7 cellular contexts compared by ENCODE assay signal in genomic region chr16:2213817-2214720, GRCh38. TPM values are rescaled to one million over a fixed set of nuclear protein-coding genes. Genes with fewer than 3 reads are reported as not detected.
DNase-seq lines count a peak whose midpoint lies in the region; ATAC-seq, FAIRE-seq and TF ChIP-seq lines count a peak whose summit lies in the region.

No MANE protein-coding gene starts in this region.

- H3K27ac Mint-ChIP-seq in activated CD8-positive, alpha-beta T cell treated with anti-CD3 and anti-CD28 coated beads for 36 hours: no peak overlapping the region
- H3K27ac Mint-ChIP-seq in stimulated activated naive CD8-positive, alpha-beta T cell treated with anti-CD3 and anti-CD28 coated beads, Interleukin-15, amount 100 ng/mL, for 72 hours: no peak overlapping the region

- no peaks in the 10 kb centered on the region for H3K4me1 ChIP-seq in iPS-15b (ENCODE audit: control insufficient read depth, insufficient read depth, low read length)

- no peaks in the 10 kb centered on the region for H3K27me3 Mint-ChIP-seq in activated CD8-positive, alpha-beta T cell treated with anti-CD3 and anti-CD28 coated beads for 36 hours
- no peaks in the 10 kb centered on the region for H3K27me3 Mint-ChIP-seq in stimulated activated naive CD8-positive, alpha-beta T cell treated with anti-CD3 and anti-CD28 coated beads, Interleukin-15, amount 100 ng/mL, for 72 hours

- intact Hi-C loops in activated CD8-positive, alpha-beta T cell treated with anti-CD3 and anti-CD28 coated beads for 36 hours (cut with micrococcal nuclease): no loop called here

- peak overlapping the region; percentile 84 for H3K4me3 Mint-ChIP-seq in activated CD8-positive, alpha-beta T cell treated with anti-CD3 and anti-CD28 coated beads for 36 hours
- peak overlapping the region; percentile 80 to 82 for H3K4me3 Mint-ChIP-seq in stimulated activated naive CD8-positive, alpha-beta T cell treated with anti-CD3 and anti-CD28 coated beads, Interleukin-15, amount 100 ng/mL, for 72 hours

- H3K9ac ChIP-seq in iPS-15b (ENCODE audit: low read depth, low read length): peak overlapping the region; percentile 60

- peaks cover 20% of the 10 kb centered on the region for H3K36me3 ChIP-seq in iPS-15b (ENCODE audit: control insufficient read depth, insufficient read depth, low read length)

- no peak for TF ChIP-seq CTCF in activated CD8-positive, alpha-beta T cell treated with anti-CD3 and anti-CD28 coated beads for 36 hours (IDR thresholded peaks at IDR 0.05)

- peaks cover 31% of the 10 kb centered on the region for H3K36me3 Mint-ChIP-seq in activated CD8-positive, alpha-beta T cell treated with anti-CD3 and anti-CD28 coated beads for 36 hours (ENCODE audit: low read depth)

- no peaks in the 10 kb centered on the region for H3K9me3 ChIP-seq in iPS-15b (ENCODE audit: control insufficient read depth, insufficient read depth, low read length)

- H3K9me3 Mint-ChIP-seq in activated CD8-positive, alpha-beta T cell treated with anti-CD3 and anti-CD28 coated beads for 36 hours: no peaks in the 10 kb centered on the region
- no peaks in the 10 kb centered on the region for H3K9me3 Mint-ChIP-seq in stimulated activated naive CD8-positive, alpha-beta T cell treated with anti-CD3 and anti-CD28 coated beads, Interleukin-15, amount 100 ng/mL, for 72 hours

- POLR2A ChIA-PET in activated CD8-positive, alpha-beta T cell treated with anti-CD3 and anti-CD28 coated beads for 36 hours (lab: Charles Lee): interaction anchor here (0.6 to 2.6 kb wide), 6 partner anchors 9 to 61 kb away, joined by 3 to 17 read pairs (median 6); partner anchors contain the start of genes MLST8 and TRAF7

- no peak for DNase-seq in activated CD8-positive, alpha-beta T cell treated with anti-CD3 and anti-CD28 coated beads for 36 hours
- no peak for DNase-seq in stimulated activated naive CD8-positive, alpha-beta T cell treated with anti-CD3 and anti-CD28 coated beads, Interleukin-15, amount 100 ng/mL, for 72 hours
- no peak for DNase-seq in GM19239 (ENCODE audit: insufficient read length, low spot score)
- no peak for DNase-seq in SHP77 (lab: John Stamatoyannopoulos, UW)

- CTCF ChIA-PET in activated CD8-positive, alpha-beta T cell treated with anti-CD3 and anti-CD28 coated beads for 36 hours (lab: Charles Lee): interaction anchor here (1.0 to 1.4 kb wide), 3 partner anchors 8 to 61 kb away, joined by 3 to 5 read pairs (median 3); partner anchors contain the start of genes MLST8 and TRAF7

- peaks cover 21% of the 10 kb centered on the region for H3K4me1 Mint-ChIP-seq in activated CD8-positive, alpha-beta T cell treated with anti-CD3 and anti-CD28 coated beads for 36 hours (ENCODE audit: low read depth)
- peaks cover 32% of the 10 kb centered on the region for H3K4me1 Mint-ChIP-seq in stimulated activated naive CD8-positive, alpha-beta T cell treated with anti-CD3 and anti-CD28 coated beads, Interleukin-15, amount 100 ng/mL, for 72 hours

- H3K27me3 ChIP-seq in iPS-15b (ENCODE audit: control insufficient read depth, insufficient read depth, low read length): no peaks in the 10 kb centered on the region

- peak overlapping the region; percentile 75 for H3K4me3 ChIP-seq in iPS-15b (ENCODE audit: low read depth, low read length)

- no peak for FAIRE-seq in GM19239 (lab: Jason Lieb, UNC)

- peak; percentile 10 for ATAC-seq in GM18867 (IDR thresholded peaks at IDR 0.05; ENCODE audit: unreplicated experiment)
- ATAC-seq in HG02943 (IDR thresholded peaks at IDR 0.05; ENCODE audit: low read depth, unreplicated experiment): peak; percentile 3
- ATAC-seq in activated CD8-positive, alpha-beta T cell treated with anti-CD3 and anti-CD28 coated beads for 36 hours: no peak
- peak; percentile 15 for ATAC-seq in stimulated activated naive CD8-positive, alpha-beta T cell treated with anti-CD3 and anti-CD28 coated beads, Interleukin-15, amount 100 ng/mL, for 72 hours

RNA-seq across cellular contexts. Expression of gene PGP, which starts 0.6 kb away (rescaled TPM):
- 10 to 100 TPM; 19.8 to 20.1 TPM for total RNA-seq in activated CD8-positive, alpha-beta T cell treated with anti-CD3 and anti-CD28 coated beads for 36 hours

RNA-seq across cellular contexts. Expression of gene BRICD5, which starts 3.4 kb away (rescaled TPM):
- total RNA-seq in activated CD8-positive, alpha-beta T cell treated with anti-CD3 and anti-CD28 coated beads for 36 hours: 1 to 10 TPM; 6.6 to 6.9 TPM

RNA-seq across cellular contexts. Expression of gene MLST8, which starts 8.8 kb away (rescaled TPM):
- 10 to 100 TPM; 70.0 to 70.7 TPM for total RNA-seq in activated CD8-positive, alpha-beta T cell treated with anti-CD3 and anti-CD28 coated beads for 36 hours

RNA-seq across cellular contexts. Expression of gene E4F1, which starts 9.3 kb away (rescaled TPM):
- 10 to 100 TPM; 19.4 to 21.1 TPM for total RNA-seq in activated CD8-positive, alpha-beta T cell treated with anti-CD3 and anti-CD28 coated beads for 36 hours

RNA-seq across cellular contexts. Expression of gene CASKIN1, which starts 17.7 kb away (rescaled TPM):
- 1 to 10 TPM; 4.4 to 7.2 TPM for total RNA-seq in activated CD8-positive, alpha-beta T cell treated with anti-CD3 and anti-CD28 coated beads for 36 hours
